In the genomic region with DNA sequence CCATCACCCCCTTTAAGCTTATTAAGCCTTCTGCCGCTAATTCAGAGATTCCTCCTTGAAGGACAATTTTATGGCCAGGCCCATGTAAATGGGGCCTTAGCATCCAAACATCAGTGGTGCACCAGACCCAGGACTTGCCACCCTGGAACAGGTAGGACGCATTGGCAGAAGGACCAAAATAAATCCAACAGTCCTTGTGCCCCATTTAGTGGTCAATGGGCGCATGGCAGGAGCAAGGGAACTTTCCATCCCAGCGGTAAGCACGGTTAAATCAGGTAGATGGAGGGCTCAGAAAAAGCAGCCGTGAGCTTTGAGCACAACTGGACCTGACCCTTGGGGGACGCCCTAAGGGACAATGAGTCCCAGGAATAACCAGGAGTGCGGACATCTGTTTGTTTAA, we compare ENCODE assay signal across 23 cellular contexts.
"Had no signal": no experiment of that assay in that cellular context is flagged by ENCODE, and none has a peak within 500 bp of the region (broad histone marks: within the 10 kb centered on the region; RNA-seq: fewer than 3 reads in every experiment).

No MANE protein-coding gene starts in this region.

- H3K27ac ChIP-seq: left ventricle myocardium inferior, pancreas, prostate gland, skin epidermis, stomach, testis, thyroid gland, transverse colon, upper lobe of left lung had no signal

- H3K4me3 ChIP-seq: left ventricle myocardium inferior, lung, pancreas, prostate gland, skin epidermis, stomach, thyroid gland, transverse colon, upper lobe of left lung had no signal

- H3K27me3 ChIP-seq: pancreas, stomach, testis, thyroid gland, transverse colon, upper lobe of left lung had no signal

- DNase-seq: hypothalamus; islet precursor cell; left ventricle myocardium inferior; naive thymus-derived CD8-positive, alpha-beta T cell; nucleus accumbens; pancreas; retina; right cardiac atrium; stimulated activated CD4-positive, alpha-beta T cell treated with anti-CD3 and anti-CD28 coated beads, Interleukin-12 subunit alpha, Interleukin-12 subunit beta, amount 100 ng/mL, for 4 hours; stimulated activated CD4-positive, alpha-beta T cell treated with anti-CD3 and anti-CD28 coated beads, Interleukin-15, amount 100 ng/mL, for 24 hours; stimulated activated CD4-positive, alpha-beta T cell treated with anti-CD3 and anti-CD28 coated beads, Interleukin-2, amount 100 ng/mL, for 24 hours; stimulated activated CD4-positive, alpha-beta T cell treated with anti-CD3 and anti-CD28 coated beads, Interleukin-4, amount 100 ng/mL, for 1 hour; stimulated activated naive B cell treated with anti-CD40 and anti-IgM and Interleukin-4, amounts not matched to agents 10 μg/mL and 1 μg/mL and 100 μg/mL, for 72 hours; stimulated activated naive CD8-positive, alpha-beta T cell treated with anti-CD3 and anti-CD28 coated beads, Interleukin-15, Interleukin-2, amounts not matched to agents 100 U/mL and 50 U/mL, for 24 hours; stomach; thyroid gland; transverse colon; upper lobe of left lung had no signal

- H3K36me3 ChIP-seq: left ventricle myocardium inferior, pancreas, prostate gland, stomach, thyroid gland, transverse colon, upper lobe of left lung had no signal

- H3K4me1 ChIP-seq: left ventricle myocardium inferior, pancreas, prostate gland, stomach, testis, thyroid gland, transverse colon, upper lobe of left lung had no signal

- ATAC-seq: naive thymus-derived CD8-positive, alpha-beta T cell; pancreas; right cardiac atrium; sciatic nerve; stimulated activated naive B cell treated with anti-CD40 and anti-IgM and Interleukin-4, amounts not matched to agents 10 μg/mL and 1 μg/mL and 100 μg/mL, for 72 hours; stimulated activated naive CD8-positive, alpha-beta T cell treated with anti-CD3 and anti-CD28 coated beads, Interleukin-15, Interleukin-2, amounts not matched to agents 100 U/mL and 50 U/mL, for 24 hours had no signal
